Comparison of ENCODE assay signal across 24 cellular contexts in the genomic region with DNA sequence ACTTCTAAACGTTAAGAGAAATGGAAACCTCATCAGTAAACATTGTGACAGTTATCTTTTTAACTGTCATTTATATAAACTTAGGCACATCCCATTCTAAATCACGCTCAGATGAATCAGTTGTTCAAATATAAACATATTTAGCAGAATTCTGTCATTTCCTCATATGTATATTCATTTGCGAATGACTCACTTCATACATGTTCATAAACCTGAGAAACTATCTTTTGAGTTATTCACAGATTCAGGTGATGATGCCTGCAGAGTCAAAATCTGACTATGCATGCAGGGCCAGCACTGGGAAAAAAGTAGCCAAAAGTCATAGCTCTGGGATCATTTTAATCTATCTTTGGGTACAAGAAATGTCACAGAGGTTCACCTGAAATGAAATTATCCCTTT.
DNase-seq lines count a peak whose midpoint lies in the region; ATAC-seq, FAIRE-seq and TF ChIP-seq lines count a peak whose summit lies in the region.
"Had no signal": no experiment of that assay in that cellular context is flagged by ENCODE, and none has a peak within 500 bp of the region (broad histone marks: within the 10 kb centered on the region; RNA-seq: fewer than 3 reads in every experiment).

No MANE protein-coding gene starts in this region.

- H3K9me3 Mint-ChIP-seq in activated CD4-positive, alpha-beta T cell treated with anti-CD3 and anti-CD28 coated beads for 36 hours (ENCODE audit: low read depth), result no peaks in the 10 kb centered on the region
- H3K9me3 Mint-ChIP-seq in CD8-positive, alpha-beta T cell, result no peaks in the 10 kb centered on the region
- H3K9me3 Mint-ChIP-seq in Calu3 (ENCODE audit: low read depth, unreplicated experiment), result no peaks in the 10 kb centered on the region
- H3K9me3 Mint-ChIP-seq: CD14-positive monocyte; CD4-positive, alpha-beta T cell; GM23338; H9 had no signal

- no TSS peak for BruUV-seq in Calu3 (replicated peaks; lab: Mats Ljungman, UMichigan)

- H3K79me2 ChIP-seq in OCI-LY3 (ENCODE audit: low read length), result no peaks in the 10 kb centered on the region

- intact Hi-C loops in activated CD4-positive, alpha-beta T cell treated with anti-CD3 and anti-CD28 coated beads for 36 hours (cut with DNase I, micrococcal nuclease), result no loop called here
- intact Hi-C loops in CD8-positive, alpha-beta T cell (cut with DNase I, micrococcal nuclease), result no loop called here
- intact Hi-C loops in Calu3 (cut with micrococcal nuclease; ENCODE audit: unreplicated experiment), result no loop called here

- H3K4me3 Mint-ChIP-seq in activated CD4-positive, alpha-beta T cell treated with anti-CD3 and anti-CD28 coated beads for 36 hours, result no peak overlapping the region
- H3K4me3 Mint-ChIP-seq in CD8-positive, alpha-beta T cell, result no peak overlapping the region
- H3K4me3 Mint-ChIP-seq in Calu3 (ENCODE audit: low read depth, unreplicated experiment), result no peak overlapping the region
- H3K4me3 Mint-ChIP-seq: CD14-positive monocyte; CD4-positive, alpha-beta T cell; GM23338; H9 had no signal

- H3K27ac Mint-ChIP-seq in activated CD4-positive, alpha-beta T cell treated with anti-CD3 and anti-CD28 coated beads for 36 hours, result no peak overlapping the region
- no peak overlapping the region for H3K27ac Mint-ChIP-seq in CD8-positive, alpha-beta T cell
- H3K27ac Mint-ChIP-seq in Calu3 (ENCODE audit: unreplicated experiment), result no peak overlapping the region
- H3K27ac Mint-ChIP-seq: CD14-positive monocyte; CD4-positive, alpha-beta T cell; GM23338; H9 had no signal

- H3K4me3 ChIP-seq in OCI-LY3 (ENCODE audit: low read length) (peak overlapping the region; percentile 56; the same call in 1 of the 2 replicates), bronchial epithelial cell (ENCODE audit: low read depth, low read length) (no peak overlapping the region)
- H3K4me3 ChIP-seq in CD8-positive, alpha-beta T cell (ENCODE audit: low read depth, low read length), result no peak overlapping the region
- H3K4me3 ChIP-seq: A549; BLaER1 treated with 17β-estradiol and CSF1 and Interleukin-3, amounts not matched to agents 10 nM and 100 nM; GM12878; GM23338 had no signal

- peaks cover 29% of the 10 kb centered on the region for H3K4me1 ChIP-seq in OCI-LY3 (ENCODE audit: low read length)
- H3K4me1 ChIP-seq in CD8-positive, alpha-beta T cell (ENCODE audit: insufficient read depth, low read length), result no peaks in the 10 kb centered on the region
- H3K4me1 ChIP-seq: A549; BE2C; BLaER1 treated with 17β-estradiol and CSF1 and Interleukin-3, amounts not matched to agents 10 nM and 100 nM had no signal

- POLR2A ChIA-PET in activated CD4-positive, alpha-beta T cell treated with anti-CD3 and anti-CD28 coated beads for 36 hours (lab: Charles Lee), result no interaction called here
- POLR2A ChIA-PET in CD8-positive, alpha-beta T cell (lab: Charles Lee), result no interaction called here

- peak overlapping the region; percentile 17; the same call in 1 of the 2 replicates for H3K9ac ChIP-seq in OCI-LY3 (ENCODE audit: low read length)
- H3K9ac ChIP-seq: BLaER1 treated with 17β-estradiol and CSF1 and Interleukin-3, amounts not matched to agents 10 nM and 100 nM had no signal

- H2AFZ ChIP-seq in OCI-LY3 (ENCODE audit: low read depth, low read length), result no peak overlapping the region

- no peak for DNase-seq in activated CD4-positive, alpha-beta T cell treated with anti-CD3 and anti-CD28 coated beads for 36 hours
- DNase-seq in activated CD4-positive, alpha-beta T cell treated with anti-CD3 and anti-CD28 coated beads for 1 hour, result no peak
- DNase-seq in bronchial epithelial cell (ENCODE audit: low read depth) (peak; percentile 61), Calu3 (no peak), NCI-H2227 (lab: John Stamatoyannopoulos, UW; ENCODE audit: unreplicated experiment) (no peak)
- no peak for DNase-seq in CD8-positive, alpha-beta T cell
- DNase-seq: 8988T; ACHN; AML-193; BE2C; CD4-positive, alpha-beta T cell; COR-L47; DMS 273 treated with DMSO at 0.1 percent for 48 hours; DND-41; GDM1; H9 had no signal

- H3K27me3 Mint-ChIP-seq in activated CD4-positive, alpha-beta T cell treated with anti-CD3 and anti-CD28 coated beads for 36 hours, result peaks cover 4% of the 10 kb centered on the region
- no peaks in the 10 kb centered on the region for H3K27me3 Mint-ChIP-seq in CD8-positive, alpha-beta T cell (ENCODE audit: low read depth)
- H3K27me3 Mint-ChIP-seq in Calu3 (ENCODE audit: unreplicated experiment), result no peaks in the 10 kb centered on the region
- H3K27me3 Mint-ChIP-seq: CD4-positive, alpha-beta T cell had no signal

- H3K36me3 ChIP-seq in OCI-LY3 (replicated peaks; ENCODE audit: low read depth, low read length) (no peaks in the 10 kb centered on the region), bronchial epithelial cell (ENCODE audit: control insufficient read depth, insufficient read depth, low read length) (no peaks in the 10 kb centered on the region)
- H3K36me3 ChIP-seq in CD8-positive, alpha-beta T cell (ENCODE audit: insufficient read depth, low read length), result no peaks in the 10 kb centered on the region
- H3K36me3 ChIP-seq: BE2C; BLaER1 treated with 17β-estradiol and CSF1 and Interleukin-3, amounts not matched to agents 10 nM and 100 nM had no signal

- H3K27ac ChIP-seq in OCI-LY3 (ENCODE audit: low read length), result no peak overlapping the region; the same call in 1 of the 2 replicates
- H3K27ac ChIP-seq in CD8-positive, alpha-beta T cell (ENCODE audit: low read depth, low read length), result no peak overlapping the region
- H3K27ac ChIP-seq: A549; BLaER1 treated with 17β-estradiol and CSF1 and Interleukin-3, amounts not matched to agents 10 nM and 100 nM had no signal

- ATAC-seq in activated CD4-positive, alpha-beta T cell treated with anti-CD3 and anti-CD28 coated beads for 36 hours, result peak; percentile 30
- ATAC-seq in CD8-positive, alpha-beta T cell, result no peak
- ATAC-seq: A549, GM12878, GM23338, HCT116 had no signal

- no peak for FAIRE-seq in bronchial epithelial cell (lab: Jason Lieb, UNC)
- FAIRE-seq: A549, GM12878, GM19239 had no signal

- no peaks in the 10 kb centered on the region for H3K9me3 ChIP-seq in OCI-LY3 (ENCODE audit: insufficient read depth, low read length)
- no peaks in the 10 kb centered on the region for H3K9me3 ChIP-seq in CD8-positive, alpha-beta T cell (ENCODE audit: low read length)
- H3K9me3 ChIP-seq: A549; BE2C; BLaER1 treated with 17β-estradiol and CSF1 and Interleukin-3, amounts not matched to agents 10 nM and 100 nM had no signal

- H3K27me3 ChIP-seq in OCI-LY3 (ENCODE audit: low read depth, low read length) (no peaks in the 10 kb centered on the region), bronchial epithelial cell (ENCODE audit: control insufficient read depth, insufficient read depth, low read length) (no peaks in the 10 kb centered on the region)
- no peaks in the 10 kb centered on the region for H3K27me3 ChIP-seq in CD8-positive, alpha-beta T cell (ENCODE audit: insufficient read depth, low read length)
- H3K27me3 ChIP-seq: BE2C; BLaER1 treated with 17β-estradiol and CSF1 and Interleukin-3, amounts not matched to agents 10 nM and 100 nM had no signal

- H3K4me1 Mint-ChIP-seq in activated CD4-positive, alpha-beta T cell treated with anti-CD3 and anti-CD28 coated beads for 36 hours, result no peaks in the 10 kb centered on the region
- H3K4me1 Mint-ChIP-seq in CD8-positive, alpha-beta T cell (ENCODE audit: low read depth), result no peaks in the 10 kb centered on the region
- H3K4me1 Mint-ChIP-seq in Calu3 (ENCODE audit: low read depth, unreplicated experiment), result no peaks in the 10 kb centered on the region
- H3K4me1 Mint-ChIP-seq: CD14-positive monocyte had no signal

- no peaks in the 10 kb centered on the region for H3K36me3 Mint-ChIP-seq in activated CD4-positive, alpha-beta T cell treated with anti-CD3 and anti-CD28 coated beads for 36 hours (ENCODE audit: low read depth)
- H3K36me3 Mint-ChIP-seq in CD8-positive, alpha-beta T cell, result no peaks in the 10 kb centered on the region
- H3K36me3 Mint-ChIP-seq in Calu3 (ENCODE audit: insufficient read depth, unreplicated experiment), result no peaks in the 10 kb centered on the region
- H3K36me3 Mint-ChIP-seq: CD14-positive monocyte had no signal

- CTCF ChIA-PET in activated CD4-positive, alpha-beta T cell treated with anti-CD3 and anti-CD28 coated beads for 36 hours (lab: Charles Lee), result no interaction called here
- CTCF ChIA-PET in CD8-positive, alpha-beta T cell (lab: Charles Lee), result no interaction called here
- CTCF ChIA-PET in Calu3 (lab: Charles Lee), result no interaction called here

- H3K4me2 ChIP-seq in OCI-LY3 (ENCODE audit: low read length), result peak overlapping the region; percentile 73
- H3K4me2 ChIP-seq: A549; BLaER1 treated with 17β-estradiol and CSF1 and Interleukin-3, amounts not matched to agents 10 nM and 100 nM; GM23338 had no signal

- no peaks in the 10 kb centered on the region for H4K20me1 ChIP-seq in OCI-LY3 (ENCODE audit: insufficient read depth, low read length)
- H4K20me1 ChIP-seq: BLaER1 treated with 17β-estradiol and CSF1 and Interleukin-3, amounts not matched to agents 10 nM and 100 nM had no signal

- TF ChIP-seq CTCF in OCI-LY3 (IDR thresholded peaks at IDR 0.05; ENCODE audit: low read depth, low read length), result no peak
- no peak for TF ChIP-seq CTCF in bronchial epithelial cell (IDR thresholded peaks at IDR 0.05; ENCODE audit: insufficient read depth, low read length, severe bottlenecking)
- TF ChIP-seq CTCF in CD8-positive, alpha-beta T cell (IDR thresholded peaks at IDR 0.05), result no peak
- TF ChIP-seq CTCF in Calu3 (IDR thresholded peaks at IDR 0.05; ENCODE audit: unreplicated experiment), result no peak
